Comparison of ENCODE assay signal across 7 cellular contexts in the genomic region with DNA sequence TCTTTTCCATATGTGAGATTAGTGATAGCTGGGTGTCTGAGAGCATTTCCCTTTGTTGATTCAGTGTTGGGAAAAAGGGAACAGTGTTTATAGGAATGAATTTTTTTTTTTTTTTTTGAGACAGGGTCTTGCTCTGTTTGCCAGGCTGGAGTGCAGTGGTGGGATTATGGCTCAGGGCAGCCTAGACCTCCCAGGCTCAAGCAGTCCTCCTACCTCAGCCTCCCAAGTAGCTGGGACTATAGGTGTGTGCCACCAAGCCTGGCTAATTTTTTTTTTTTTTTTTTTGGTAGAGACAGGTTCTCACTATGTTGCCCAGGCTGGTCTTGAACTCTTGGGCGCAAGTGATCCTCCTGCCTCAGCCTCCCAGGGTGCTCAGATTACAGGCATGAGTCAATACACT.
DNase-seq lines count a peak whose midpoint lies in the region; ATAC-seq and TF ChIP-seq lines count a peak whose summit lies in the region.
"Not testable (repeated sequence)": the region's sequence is repeated elsewhere in the genome, so short reads cannot be mapped to it uniquely, and the experiment has no call there.

No MANE protein-coding gene starts in this region.

- not testable (repeated sequence) for TF ChIP-seq POLR2A in breast epithelium (IDR thresholded peaks at IDR 0.05)

- CTCF ChIA-PET in activated CD8-positive, alpha-beta T cell treated with anti-CD3 and anti-CD28 coated beads, Interleukin-2, amount 10 ng/mL, durations not matched to agents 7 days and 5 days (lab: Charles Lee), result not testable (repeated sequence)

- not testable (repeated sequence) for H3K27me3 ChIP-seq in breast epithelium, heart right ventricle

- TF ChIP-seq CTCF in breast epithelium (IDR thresholded peaks at IDR 0.05); heart right ventricle (IDR thresholded peaks at IDR 0.05): not testable (repeated sequence)

- DNase-seq in DMS 273 (lab: John Stamatoyannopoulos, UW; ENCODE audit: unreplicated experiment) (peak; percentile 41), NCI-H2029 (lab: John Stamatoyannopoulos, UW) (peak; percentile 57)
- not testable (repeated sequence) for DNase-seq in activated CD8-positive, alpha-beta T cell treated with anti-CD3 and anti-CD28 coated beads, Interleukin-2, amount 10 ng/mL, durations not matched to agents 7 days and 5 days; breast epithelium (ENCODE audit: low spot score in 2 of 2); heart right ventricle; naive B cell; stimulated activated naive B cell treated with anti-CD40 and anti-IgM and Interleukin-4, amounts not matched to agents 10 μg/mL and 1 μg/mL and 100 μg/mL, for 72 hours

- peaks cover 21% of the 10 kb centered on the region for H3K4me1 Mint-ChIP-seq in activated CD8-positive, alpha-beta T cell treated with anti-CD3 and anti-CD28 coated beads, Interleukin-2, amount 10 ng/mL, durations not matched to agents 7 days and 5 days (ENCODE audit: low read depth)
- H3K4me1 Mint-ChIP-seq in naive B cell, result peaks cover 38 to 55% (median 53%) of the 10 kb centered on the region in 3 donors
- H3K4me1 Mint-ChIP-seq in stimulated activated naive B cell treated with anti-CD40 and anti-IgM and Interleukin-4, amounts not matched to agents 10 μg/mL and 1 μg/mL and 100 μg/mL, for 72 hours, result peaks cover 20 to 60% of the 10 kb centered on the region in 2 donors

- intact Hi-C loops in breast epithelium (cut with DNase I; ENCODE audit: low total_unique reads), result not testable (repeated sequence)
- intact Hi-C loops in heart right ventricle (cut with DNase I), result loop anchor here in 5 of 10 donors (5.0 to 10.0 kb wide), 3 partner anchors 51 to 61 kb away; a partner anchor contains a TSS

- H3K27me3 Mint-ChIP-seq in activated CD8-positive, alpha-beta T cell treated with anti-CD3 and anti-CD28 coated beads, Interleukin-2, amount 10 ng/mL, durations not matched to agents 7 days and 5 days (ENCODE audit: low read depth); naive B cell; stimulated activated naive B cell treated with anti-CD40 and anti-IgM and Interleukin-4, amounts not matched to agents 10 μg/mL and 1 μg/mL and 100 μg/mL, for 72 hours: not testable (repeated sequence)

- H3K27ac ChIP-seq in breast epithelium, result peak overlapping the region; percentile 89 to 92
- peak overlapping the region; percentile 21 to 89 (median 82) for H3K27ac ChIP-seq in heart right ventricle

- WGBS in heart right ventricle, 2 donors, result 86 to 89% methylated on average over 1 of the region's 1 CpG

- H3K27ac Mint-ChIP-seq in activated CD8-positive, alpha-beta T cell treated with anti-CD3 and anti-CD28 coated beads, Interleukin-2, amount 10 ng/mL, durations not matched to agents 7 days and 5 days, result peak overlapping the region; percentile 14
- peak overlapping the region; percentile 3 to 88 (median 56) for H3K27ac Mint-ChIP-seq in naive B cell
- peak overlapping the region; percentile 1 for H3K27ac Mint-ChIP-seq in stimulated activated naive B cell treated with anti-CD40 and anti-IgM and Interleukin-4, amounts not matched to agents 10 μg/mL and 1 μg/mL and 100 μg/mL, for 72 hours

- H3K4me1 ChIP-seq in breast epithelium, result not testable (repeated sequence)
- H3K4me1 ChIP-seq in heart right ventricle, result peaks cover 5 to 64% (median 40%) of the 10 kb centered on the region in 9 donors

- not testable (repeated sequence) for H3K36me3 ChIP-seq in breast epithelium, heart right ventricle

- H3K9me3 ChIP-seq in breast epithelium, heart right ventricle: not testable (repeated sequence)

- POLR2A ChIA-PET in activated CD8-positive, alpha-beta T cell treated with anti-CD3 and anti-CD28 coated beads, Interleukin-2, amount 10 ng/mL, durations not matched to agents 7 days and 5 days (lab: Charles Lee), result not testable (repeated sequence)

- not testable (repeated sequence) for H3K9me3 Mint-ChIP-seq in activated CD8-positive, alpha-beta T cell treated with anti-CD3 and anti-CD28 coated beads, Interleukin-2, amount 10 ng/mL, durations not matched to agents 7 days and 5 days (ENCODE audit: insufficient read depth); naive B cell; stimulated activated naive B cell treated with anti-CD40 and anti-IgM and Interleukin-4, amounts not matched to agents 10 μg/mL and 1 μg/mL and 100 μg/mL, for 72 hours

- H3K4me3 ChIP-seq in breast epithelium, heart right ventricle: not testable (repeated sequence)

- ATAC-seq in activated CD8-positive, alpha-beta T cell treated with anti-CD3 and anti-CD28 coated beads, Interleukin-2, amount 10 ng/mL, durations not matched to agents 7 days and 5 days; heart right ventricle; naive B cell (ENCODE audit: low read depth in 2 of 2); stimulated activated naive B cell treated with anti-CD40 and anti-IgM and Interleukin-4, amounts not matched to agents 10 μg/mL and 1 μg/mL and 100 μg/mL, for 72 hours (replicated peaks): not testable (repeated sequence)

- not testable (repeated sequence) for H3K4me3 Mint-ChIP-seq in activated CD8-positive, alpha-beta T cell treated with anti-CD3 and anti-CD28 coated beads, Interleukin-2, amount 10 ng/mL, durations not matched to agents 7 days and 5 days; stimulated activated naive B cell treated with anti-CD40 and anti-IgM and Interleukin-4, amounts not matched to agents 10 μg/mL and 1 μg/mL and 100 μg/mL, for 72 hours
- peak overlapping the region in 2 of 8 donors; percentile 0 to 21 for H3K4me3 Mint-ChIP-seq in naive B cell

- peaks cover 53% of the 10 kb centered on the region for H3K36me3 Mint-ChIP-seq in activated CD8-positive, alpha-beta T cell treated with anti-CD3 and anti-CD28 coated beads, Interleukin-2, amount 10 ng/mL, durations not matched to agents 7 days and 5 days (ENCODE audit: low read depth)
- peaks cover 8 to 17% of the 10 kb centered on the region in 2 donors for H3K36me3 Mint-ChIP-seq in naive B cell
- peaks cover 11 to 16% of the 10 kb centered on the region in 2 donors for H3K36me3 Mint-ChIP-seq in stimulated activated naive B cell treated with anti-CD40 and anti-IgM and Interleukin-4, amounts not matched to agents 10 μg/mL and 1 μg/mL and 100 μg/mL, for 72 hours

Comparison
In these comparisons a context has a peak if more than half of its experiments do, and no peak if none do; other contexts are left out.
1. H3K27ac Mint-ChIP-seq: peak in every context shown above with its lines; median percentile 56 in naive B cell; 14 in activated CD8-positive, alpha-beta T cell treated with anti-CD3 and anti-CD28 coated beads, Interleukin-2, amount 10 ng/mL, durations not matched to agents 7 days and 5 days; 1 in stimulated activated naive B cell treated with anti-CD40 and anti-IgM and Interleukin-4, amounts not matched to agents 10 μg/mL and 1 μg/mL and 100 μg/mL, for 72 hours.